Comparison of ENCODE assay signal across 16 cellular contexts in the genomic region with DNA sequence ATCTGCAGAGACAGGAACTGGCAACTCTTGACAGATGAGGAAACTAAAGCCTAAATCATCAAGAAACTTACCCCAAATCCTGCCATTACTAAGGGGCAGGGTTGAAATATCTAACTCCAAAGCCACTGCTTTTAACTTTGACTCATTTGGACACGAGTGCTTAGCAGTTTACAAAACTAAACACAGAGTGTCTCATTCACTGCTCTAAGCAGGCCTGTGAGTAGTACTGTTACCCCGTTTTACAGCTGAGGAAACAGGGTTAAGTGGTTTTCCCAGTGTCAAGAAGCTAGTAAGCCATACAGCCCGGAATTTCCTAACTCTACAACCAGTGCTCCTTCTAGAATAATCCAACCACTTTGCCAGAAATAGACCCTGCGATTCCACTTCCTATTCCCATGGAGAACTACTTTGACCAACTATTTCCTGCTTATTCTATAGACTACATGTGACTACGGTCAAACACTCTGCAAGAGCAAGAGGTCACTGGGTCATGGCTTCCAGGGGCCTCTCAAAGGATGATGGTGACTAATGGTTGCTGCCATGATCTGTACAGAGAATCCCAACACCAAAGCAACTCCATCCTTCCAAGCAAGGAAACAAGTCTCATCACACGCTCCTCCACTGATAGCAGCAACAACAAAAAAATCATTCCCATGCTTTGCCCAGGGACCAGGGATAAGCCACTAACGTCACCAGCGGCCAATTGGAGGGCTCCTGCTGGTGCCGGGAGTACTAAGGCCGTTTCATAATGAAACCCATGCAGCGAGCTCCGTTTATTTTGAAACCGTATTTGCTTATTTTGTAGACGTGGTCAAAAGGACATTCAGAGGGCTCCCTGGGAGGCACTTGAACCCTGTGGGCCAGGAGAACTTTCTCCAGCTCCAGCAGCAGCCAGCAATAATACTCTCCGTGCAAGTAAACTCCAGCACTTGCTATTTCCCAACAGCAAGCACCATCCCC. TPM values are rescaled to one million over a fixed set of nuclear protein-coding genes. Genes with fewer than 3 reads are reported as not detected.
DNase-seq lines count a peak whose midpoint lies in the region; ATAC-seq and TF ChIP-seq lines count a peak whose summit lies in the region.
"Had no signal": no experiment of that assay in that cellular context is flagged by ENCODE, and none has a peak within 500 bp of the region (broad histone marks: within the 10 kb centered on the region; RNA-seq: fewer than 3 reads in every experiment).

No MANE protein-coding gene starts in this region.

- H3K4me3 ChIP-seq in IMR-90 (ENCODE audit: insufficient read depth, low read depth, low read length) (no peak overlapping the region), right lobe of liver (no peak overlapping the region), thoracic aorta (no peak overlapping the region), hepatocyte (no peak overlapping the region)

- peak overlapping the region; percentile 59 for H3K14ac ChIP-seq in IMR-90 (replicated peaks; ENCODE audit: low read depth, low read length)

- H3K9me1 ChIP-seq in IMR-90 (ENCODE audit: insufficient read depth, low read length) = peaks cover 42% of the 10 kb centered on the region

- TF ChIP-seq CTCF in IMR-90 (conservative IDR thresholded peaks at IDR 0.05; ENCODE audit: low read depth, low read length) (no peak), right lobe of liver (IDR thresholded peaks at IDR 0.05) (no peak), thoracic aorta (IDR thresholded peaks at IDR 0.05) (no peak), hepatocyte (IDR thresholded peaks at IDR 0.05; ENCODE audit: poor library complexity) (no peak)

- CTCF ChIA-PET in IMR-90 (lab: Yijun Ruan, JAX) = interaction anchor here (1.0 kb wide), 1 partner anchor 590 kb away, joined by 3 read pairs; no protein-coding TSS in a partner anchor

- peak overlapping the region; percentile 48 for H4K91ac ChIP-seq in IMR-90 (ENCODE audit: insufficient read depth, low read depth, low read length)

- POLR2A ChIA-PET in IMR-90 (lab: Charles Lee; ENCODE audit: unreplicated experiment) = no interaction called here

- H3K9me3 ChIP-seq in IMR-90 (ENCODE audit: control insufficient read depth, insufficient read depth, low read length) (no peaks in the 10 kb centered on the region), right lobe of liver (no peaks in the 10 kb centered on the region), thoracic aorta (no peaks in the 10 kb centered on the region), hepatocyte (ENCODE audit: low read depth) (no peaks in the 10 kb centered on the region)
- H3K9me3 ChIP-seq: neutrophil had no signal

- H3K27ac ChIP-seq in IMR-90 (ENCODE audit: insufficient read depth, low read length) = peak overlapping the region; percentile 23; the same call in 1 of the 2 replicates
- H3K27ac ChIP-seq in right lobe of liver = peak overlapping the region in 2 of 3 donors; percentile 63 to 73
- peak overlapping the region; percentile 88 to 89 for H3K27ac ChIP-seq in thoracic aorta
- H3K27ac ChIP-seq in hepatocyte = no peak overlapping the region
- H3K27ac ChIP-seq: C4-2B, neutrophil had no signal

- DNase-seq in IMR-90 (peak; percentile 73), brain pericyte (ENCODE audit: low read depth, low spot score) (peak; percentile 97), right lobe of liver (peak in 1 of 3 donors; percentile 74), thoracic aorta (ENCODE audit: low spot score) (no peak), NCI-H345 (lab: John Stamatoyannopoulos, UW) (no peak), hepatocyte (ENCODE audit: low spot score) (no peak), retina (no peak)
- DNase-seq: activated CD4-positive, alpha-beta T cell treated with anti-CD3 and anti-CD28 coated beads for 36 hours; activated T-cell treated with anti-CD3 and anti-CD28 coated beads for 4 hours; erythroblast; NCI-H187 treated with DMSO at 0.1 percent for 48 hours; NCI-H69; T-helper 17 cell had no signal

- peak overlapping the region; percentile 6 for H2AK9ac ChIP-seq in IMR-90 (replicated peaks; ENCODE audit: low read depth, low read length, poor library complexity)

- WGBS in IMR-90 (ENCODE audit: extremely low coverage in 2 of 2, insufficient read length in 1 of 2), 2 experiments = 88% methylated on average over 4 of the region's 15 CpGs; no CpG with 5 or more reads in 1 of the 2 experiments
- 68% methylated on average over 10 of the region's 15 CpGs for WGBS in right lobe of liver (ENCODE audit: insufficient coverage, low coverage, low lambda C conversion rate, missing lambda C conversion rate)
- WGBS in hepatocyte (ENCODE audit: low lambda C conversion rate, missing lambda C conversion rate) = 93% methylated on average over 15 of the region's 15 CpGs

- peak overlapping the region; percentile 13; the same call in 1 of the 2 replicates for H3K4me2 ChIP-seq in IMR-90 (ENCODE audit: low read depth, low read length)
- H3K4me2 ChIP-seq in hepatocyte = no peak overlapping the region

- intact Hi-C loops in IMR-90 (cut with micrococcal nuclease) = loop anchor here (5.0 to 10.0 kb wide), 4 partner anchors 50 to 828 kb away; no protein-coding TSS in a partner anchor
- intact Hi-C loops in right lobe of liver (cut with DNase I) = no loop called here

- no peaks in the 10 kb centered on the region for H3K79me2 ChIP-seq in hepatocyte

- H3K4me1 ChIP-seq in IMR-90 (ENCODE audit: control insufficient read depth, insufficient read depth, low read length) (peaks cover 47% of the 10 kb centered on the region), right lobe of liver (peaks cover 0 to 19% (median 3%) of the 10 kb centered on the region in 4 donors), thoracic aorta (ENCODE audit: control insufficient read depth in 1 of 2, low read depth in 2 of 2) (peaks cover 61 to 82% of the 10 kb centered on the region in 2 donors), hepatocyte (ENCODE audit: insufficient read depth) (peaks cover 25% of the 10 kb centered on the region)

- peak overlapping the region; percentile 22 for H3K4ac ChIP-seq in IMR-90 (ENCODE audit: low read depth, low read length)

- dilution Hi-C loops in IMR-90 (cut with HindIII; ENCODE audit: low sequenced_read_pairs, unreplicated experiment) = no loop called here

- H3K36me3 ChIP-seq in IMR-90 (ENCODE audit: control insufficient read depth, insufficient read depth, low read length) (peaks cover 5% of the 10 kb centered on the region; the same call in 1 of the 2 replicates), right lobe of liver (no peaks in the 10 kb centered on the region), thoracic aorta (no peaks in the 10 kb centered on the region), hepatocyte (replicated peaks; ENCODE audit: insufficient read depth, low read depth) (no peaks in the 10 kb centered on the region)
- H3K36me3 ChIP-seq: neutrophil had no signal

- H3K27me3 ChIP-seq in IMR-90 (ENCODE audit: control insufficient read depth, insufficient read depth, low read length) (no peaks in the 10 kb centered on the region), right lobe of liver (no peaks in the 10 kb centered on the region), thoracic aorta (replicated peaks; ENCODE audit: insufficient read depth) (no peaks in the 10 kb centered on the region), hepatocyte (no peaks in the 10 kb centered on the region)

- TF ChIP-seq POLR2A in IMR-90 (IDR thresholded peaks at IDR 0.05; ENCODE audit: low read depth, low read length) = no peak
- TF ChIP-seq POLR2A in right lobe of liver (IDR thresholded peaks at IDR 0.05) = no peak

- peak overlapping the region; percentile 67 for H2BK20ac ChIP-seq in IMR-90 (ENCODE audit: low read depth, low read length)

- in situ Hi-C loops in IMR-90 (cut with MboI; ENCODE audit: low sequenced_read_pairs) = no loop called here

- H2BK5ac ChIP-seq in IMR-90 (ENCODE audit: low read depth, low read length, poor library complexity, severe bottlenecking) = peak overlapping the region; percentile 63

- peak overlapping the region; percentile 21 for H3K23ac ChIP-seq in IMR-90 (ENCODE audit: low read depth, low read length)

- peak overlapping the region; percentile 32 to 68; a peak in 3 of 4 replicates for H4K8ac ChIP-seq in IMR-90 (ENCODE audit: low read depth in 2 of 2, low read length in 2 of 2)

- H3K9ac ChIP-seq in IMR-90 (ENCODE audit: low read depth, low read length) = no peak overlapping the region

- H4K5ac ChIP-seq in IMR-90 (ENCODE audit: low read depth, low read length) = peak overlapping the region; percentile 12; the same call in 1 of the 2 replicates

- peak overlapping the region; percentile 66; the same call in 2 of the 3 replicates for H2BK15ac ChIP-seq in IMR-90 (ENCODE audit: low read depth, low read length)

- H2AFZ ChIP-seq in IMR-90 (replicated peaks; ENCODE audit: low read length, poor library complexity) (no peak overlapping the region), hepatocyte (no peak overlapping the region)

- H2AK5ac ChIP-seq in IMR-90 (ENCODE audit: low read depth, low read length) = peak overlapping the region; percentile 49

- peaks cover 16 to 66% of the 10 kb centered on the region in 2 experiments for H3K79me1 ChIP-seq in IMR-90 (ENCODE audit: low read depth in 1 of 2, low read length in 2 of 2)

- no TSS peak for BruUV-seq in IMR-90 (replicated peaks; lab: Mats Ljungman, UMichigan)

- H4K20me1 ChIP-seq in IMR-90 (ENCODE audit: insufficient read depth, low read length) (no peaks in the 10 kb centered on the region), hepatocyte (ENCODE audit: insufficient read depth, poor library complexity, severe bottlenecking) (no peaks in the 10 kb centered on the region)

- peak overlapping the region; percentile 47; the same call in 1 of the 2 replicates for H3K18ac ChIP-seq in IMR-90 (ENCODE audit: low read depth, low read length)

- peak overlapping the region; percentile 13; the same call in 1 of the 2 replicates for H3K56ac ChIP-seq in IMR-90 (ENCODE audit: extremely low read depth, insufficient read depth, low read length)

- ATAC-seq in IMR-90 (ENCODE audit: low read depth) (peak; percentile 9; the same call in 1 of the 2 replicates), right lobe of liver (peak; percentile 39 to 82 (median 71)), thoracic aorta (ENCODE audit: insufficient number of reproducible peaks, low FRiP score, low read depth) (peak; percentile 19)
- ATAC-seq: activated CD4-positive, alpha-beta T cell treated with anti-CD3 and anti-CD28 coated beads for 36 hours; activated naive CD4-positive, alpha-beta T cell treated with anti-CD3 and anti-CD28 coated beads, Interleukin-2, amount 50 U/mL, for 72 hours; T-helper 17 cell had no signal

- TF ChIP-seq RAD21 in IMR-90 (IDR thresholded peaks at IDR 0.05; ENCODE audit: low read length) = no peak

- H3K9me2 ChIP-seq in hepatocyte (replicated peaks; ENCODE audit: insufficient read depth) = no peaks in the 10 kb centered on the region

- peak overlapping the region; percentile 95 for H2BK120ac ChIP-seq in IMR-90 (ENCODE audit: low read depth, low read length)

TF ChIP-seq in IMR-90, 13 proteins besides CTCF, POLR2A, EP300 and RAD21 (continues in another document):
- TF ChIP-seq BHLHE40 (IDR thresholded peaks at IDR 0.05; ENCODE audit: low read depth, low read length) = peak; percentile 20; the same call in 1 of the 2 replicates

RNA-seq across cellular contexts. Expression of gene NUAK1, which starts 56.3 kb away (rescaled TPM):
- total RNA-seq in IMR-90 (2012; rRNA removed) = 8.8 and 8.9 TPM in 2 replicates
- polyA plus RNA-seq in IMR-90 (2012; rRNA removed) = 4.8 and 4.9 TPM in 2 replicates
- 3.0 and 3.1 TPM in 2 replicates for polyA plus RNA-seq in IMR-90 (2012; cell fraction: cytosol; rRNA removed)
- polyA plus RNA-seq in IMR-90 (2012; cell fraction: nucleus; rRNA removed; ENCODE audit: low replicate concordance) = 4.5 and 10.4 TPM in 2 replicates
- total RNA-seq in right lobe of liver = 10 to 100 TPM in 1 of 6 experiments, 1 to 10 TPM in 5; 2.0 to 11.0 (median 3.5) TPM
- total RNA-seq in thoracic aorta = 10 to 100 TPM; 20.0 to 31.4 TPM
- 5.3 and 13.0 TPM in 2 replicates for total RNA-seq in hepatocyte
- 2.5 and 3.5 TPM in 2 replicates for polyA plus RNA-seq in hepatocyte
- total RNA-seq: activated CD4-positive, alpha-beta T cell treated with anti-CD3 and anti-CD28 coated beads for 36 hours; activated naive CD4-positive, alpha-beta T cell treated with anti-CD3 and anti-CD28 coated beads, Interleukin-2, amount 50 U/mL, for 72 hours had no signal

Comparison
In these comparisons a context has a peak if more than half of its experiments do, and no peak if none do; other contexts are left out.
1. ATAC-seq: peak in every context shown above with its lines; median percentile 71 in right lobe of liver; 19 in thoracic aorta; 9 in IMR-90.
2. DNase-seq: peak in IMR-90 (single experiment) and brain pericyte (single experiment); none in thoracic aorta (single experiment), NCI-H345 (single experiment), hepatocyte (single experiment) and retina (single experiment).